1 cellular context compared by ENCODE assay signal in the genomic region with DNA sequence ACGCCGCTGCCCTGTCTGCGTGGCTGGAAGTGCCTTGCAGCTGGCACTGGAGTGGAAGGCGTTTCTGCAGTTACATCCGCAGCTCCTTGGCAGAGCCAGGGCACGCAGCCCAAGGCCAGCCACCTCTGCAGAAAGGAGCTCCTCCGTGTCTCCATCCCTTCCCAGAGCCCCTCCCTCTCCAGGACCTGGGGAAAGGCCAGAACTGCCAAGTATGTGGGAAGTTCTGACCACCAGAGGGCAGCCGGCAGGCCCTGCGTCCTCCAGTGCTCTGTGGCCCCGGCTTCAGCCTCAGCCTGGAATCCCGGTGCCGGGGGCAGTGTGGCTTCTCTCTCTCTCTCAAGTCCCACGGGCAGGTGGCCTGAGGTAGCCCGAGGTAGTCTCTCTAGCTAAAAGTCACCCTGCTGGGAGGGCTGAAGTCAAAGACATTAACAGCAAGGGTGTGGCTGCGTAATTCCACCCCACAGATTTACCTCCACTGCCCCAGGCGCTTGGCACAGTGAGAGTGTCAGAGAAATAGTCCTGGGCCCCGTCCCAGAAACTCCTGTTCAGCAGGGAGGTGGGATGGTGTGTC.
TF ChIP-seq lines count a peak whose summit lies in the region.

No MANE protein-coding gene starts in this region.

TF ChIP-seq in K562, 482 proteins besides CTCF, POLR2A, EP300 and RAD21 (continued from another document):
- TF ChIP-seq, protein P1, sequence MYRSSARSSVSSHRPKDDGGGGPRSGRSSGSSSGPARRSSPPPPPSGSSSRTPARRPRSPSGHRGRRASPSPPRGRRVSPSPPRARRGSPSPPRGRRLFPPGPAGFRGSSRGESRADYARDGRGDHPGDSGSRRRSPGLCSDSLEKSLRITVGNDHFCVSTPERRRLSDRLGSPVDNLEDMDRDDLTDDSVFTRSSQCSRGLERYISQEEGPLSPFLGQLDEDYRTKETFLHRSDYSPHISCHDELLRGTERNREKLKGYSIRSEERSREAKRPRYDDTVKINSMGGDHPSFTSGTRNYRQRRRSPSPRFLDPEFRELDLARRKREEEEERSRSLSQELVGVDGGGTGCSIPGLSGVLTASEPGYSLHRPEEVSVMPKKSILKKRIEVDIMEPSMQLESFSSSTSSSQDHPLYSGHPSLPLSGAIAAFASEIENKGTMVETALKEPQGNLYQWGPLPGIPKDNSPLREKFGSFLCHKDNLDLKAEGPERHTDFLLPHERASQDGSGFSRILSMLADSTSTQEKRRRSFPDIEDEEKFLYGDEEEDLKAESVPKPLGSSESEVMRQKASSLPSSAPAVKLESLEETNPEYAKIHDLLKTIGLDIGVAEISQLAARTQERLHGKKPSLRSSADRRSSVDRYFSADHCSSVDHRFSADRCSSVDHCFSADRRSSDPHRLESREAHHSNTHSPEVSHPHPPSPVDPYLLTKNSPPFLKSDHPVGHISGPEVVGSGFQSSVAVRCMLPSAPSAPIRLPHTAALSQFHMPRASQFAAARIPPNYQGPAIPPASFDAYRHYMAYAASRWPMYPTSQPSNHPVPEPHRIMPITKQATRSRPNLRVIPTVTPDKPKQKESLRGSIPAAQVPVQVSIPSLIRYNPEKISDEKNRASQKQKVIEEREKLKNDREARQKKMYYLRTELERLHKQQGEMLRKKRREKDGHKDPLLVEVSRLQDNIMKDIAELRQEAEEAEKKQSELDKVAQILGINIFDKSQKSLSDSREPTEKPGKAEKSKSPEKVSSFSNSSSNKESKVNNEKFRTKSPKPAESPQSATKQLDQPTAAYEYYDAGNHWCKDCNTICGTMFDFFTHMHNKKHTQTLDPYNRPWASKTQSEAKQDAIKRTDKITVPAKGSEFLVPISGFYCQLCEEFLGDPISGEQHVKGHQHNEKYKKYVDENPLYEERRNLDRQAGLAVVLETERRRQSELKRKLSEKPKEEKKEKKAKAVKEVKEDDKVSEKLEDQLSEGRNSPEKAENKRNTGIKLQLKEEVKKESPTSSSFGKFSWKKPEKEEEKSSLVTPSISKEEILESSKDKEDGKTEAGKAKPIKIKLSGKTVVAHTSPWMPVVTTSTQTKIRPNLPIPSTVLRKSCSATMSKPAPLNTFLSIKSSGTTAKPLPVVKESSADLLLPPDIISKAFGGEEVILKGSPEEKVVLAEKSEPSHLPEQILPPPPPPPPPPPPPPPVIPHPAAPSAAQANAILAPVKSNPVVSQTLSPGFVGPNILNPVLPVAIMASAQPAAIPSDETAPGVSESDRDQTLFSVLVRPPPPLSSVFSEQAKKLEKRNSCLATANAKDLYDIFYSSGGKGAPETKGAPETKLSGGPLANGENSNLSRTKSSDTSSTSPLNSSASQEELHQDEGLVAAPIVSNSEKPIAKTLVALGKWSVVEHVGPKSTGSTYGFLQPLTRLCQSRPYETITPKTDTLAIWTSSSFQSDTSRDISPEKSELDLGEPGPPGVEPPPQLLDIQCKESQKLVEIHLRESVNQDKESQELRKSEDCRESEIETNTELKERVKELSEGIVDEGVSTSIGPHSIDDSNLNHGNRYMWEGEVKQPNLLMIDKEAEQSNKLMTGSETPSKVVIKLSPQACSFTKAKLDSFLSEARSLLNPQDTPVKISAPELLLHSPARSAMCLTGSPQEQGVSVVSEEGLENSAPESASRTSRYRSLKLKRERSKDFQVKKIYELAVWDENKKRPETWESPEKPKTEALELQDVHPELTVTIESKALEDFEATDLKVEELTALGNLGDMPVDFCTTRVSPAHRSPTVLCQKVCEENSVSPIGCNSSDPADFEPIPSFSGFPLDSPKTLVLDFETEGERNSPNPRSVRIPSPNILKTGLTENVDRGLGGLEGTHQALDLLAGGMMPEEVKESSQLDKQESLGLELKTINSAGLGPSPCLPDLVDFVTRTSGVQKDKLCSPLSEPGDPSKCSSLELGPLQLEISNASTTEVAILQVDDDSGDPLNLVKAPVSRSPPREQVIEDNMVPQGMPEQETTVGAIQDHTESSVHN (IDR thresholded peaks at IDR 0.05; ENCODE audit: borderline replicate concordance in 1 of 2, low read depth in 1 of 2) = no peak
- TF ChIP-seq SOX6 (IDR thresholded peaks at IDR 0.05) = no peak
TF ChIP-seq in K562: peak in this region for 2.
